Comparison of ENCODE assay signal across 32 cellular contexts in genomic region chr14:59238242-59238641, GRCh38. TPM values are rescaled to one million over a fixed set of nuclear protein-coding genes. Genes with fewer than 3 reads are reported as not detected.
DNase-seq lines count a peak whose midpoint lies in the region; ATAC-seq and TF ChIP-seq lines count a peak whose summit lies in the region.
"Had no signal": no experiment of that assay in that cellular context is flagged by ENCODE, and none has a peak within 500 bp of the region (broad histone marks: within the 10 kb centered on the region; RNA-seq: fewer than 3 reads in every experiment).

No MANE protein-coding gene starts in this region.

- DNase-seq in SK-N-SH (peak; percentile 8), Right ventricle myocardium superior (no peak), OCI-M2 (lab: John Stamatoyannopoulos, UW; ENCODE audit: unreplicated experiment) (no peak), superior temporal gyrus (ENCODE audit: extremely low spot score) (no peak), HT-29 (ENCODE audit: low spot score) (no peak), pons (ENCODE audit: low spot score) (no peak)
- DNase-seq: activated CD4-positive, alpha-beta memory T cell treated with anti-CD3 and anti-CD28 coated beads, Interleukin-2, amount 10 ng/mL, durations not matched to agents 7 days and 5 days; activated CD4-positive, CD25-positive, alpha-beta regulatory T cell treated with anti-CD3 and anti-CD28 coated beads, Interleukin-2, amount 50 U/mL, for 72 hours; activated CD8-positive, alpha-beta memory T cell treated with anti-CD3 and anti-CD28 coated beads, Interleukin-2, amount 50 U/mL, for 48 hours; activated naive CD4-positive, alpha-beta T cell treated with anti-CD3 and anti-CD28 coated beads, Interleukin-2, amount 10 ng/mL, durations not matched to agents 7 days and 5 days; AML-193; CD4-positive, alpha-beta T cell; cortex of kidney; effector memory CD8-positive, alpha-beta T cell; EL; foreskin keratinocyte; GM23248; Karpas-422; left cardiac atrium; naive thymus-derived CD8-positive, alpha-beta T cell; NCI-H526 treated with DMSO at 0.1 percent for 48 hours; stimulated activated CD4-positive, alpha-beta T cell treated with anti-CD3 and anti-CD28 coated beads, Interleukin-4, amount 100 ng/mL, for 24 hours; T-helper 1 cell had no signal

- H3K9me2 ChIP-seq in SK-N-SH: no peaks in the 10 kb centered on the region

- H3K79me2 ChIP-seq in SK-N-SH (ENCODE audit: insufficient read depth): peaks cover 16% of the 10 kb centered on the region

- no peak overlapping the region for H3K4me2 ChIP-seq in SK-N-SH

- POLR2A ChIA-PET in SK-N-SH (lab: Yijun Ruan, JAX): no interaction called here

- H3K36me3 ChIP-seq in SK-N-SH (replicated peaks in 1 of 2; ENCODE audit: control insufficient read depth in 1 of 2, insufficient read depth in 2 of 2, low read length in 1 of 2) (no peaks in the 10 kb centered on the region), muscle layer of colon (ENCODE audit: insufficient read depth, low read length) (no peaks in the 10 kb centered on the region)
- H3K36me3 ChIP-seq: breast epithelium, SJSA1, suprapubic skin had no signal

- TF ChIP-seq CTCF in SK-N-SH (IDR thresholded peaks at IDR 0.05): no peak

- H3K27ac ChIP-seq in SK-N-SH (ENCODE audit: low read depth in 2 of 2, low read length in 1 of 2): peak overlapping the region in 1 of 2 experiments; percentile 47; a peak in 2 of 4 replicates
- peak overlapping the region; percentile 45 for H3K27ac ChIP-seq in muscle layer of colon (ENCODE audit: low read depth, low read length)
- H3K27ac ChIP-seq: breast epithelium, foreskin keratinocyte, GM23248, HL-60, SJSA1, suprapubic skin had no signal

- H3K27me3 ChIP-seq in SK-N-SH (ENCODE audit: insufficient read depth) (no peaks in the 10 kb centered on the region), muscle layer of colon (ENCODE audit: control insufficient read depth in 1 of 2, insufficient read depth in 2 of 2, low read length in 2 of 2) (no peaks in the 10 kb centered on the region)
- H3K27me3 ChIP-seq: breast epithelium, foreskin keratinocyte, SJSA1, suprapubic skin had no signal

- CTCF ChIA-PET in SK-N-SH (lab: Yijun Ruan, JAX): interaction anchor here (1.5 kb wide), 1 partner anchor 48 kb away, joined by 6 read pairs; no protein-coding TSS in a partner anchor

- no peak for TF ChIP-seq EP300 in SK-N-SH (IDR thresholded peaks at IDR 0.05; ENCODE audit: borderline replicate concordance in 1 of 2, low read depth in 1 of 2, low read length in 1 of 2)

- H3K9me3 ChIP-seq in SK-N-SH: no peaks in the 10 kb centered on the region
- no peaks in the 10 kb centered on the region for H3K9me3 ChIP-seq in muscle layer of colon (ENCODE audit: low read length)
- H3K9me3 ChIP-seq: breast epithelium, SJSA1, suprapubic skin had no signal

- no peaks in the 10 kb centered on the region for H4K20me1 ChIP-seq in SK-N-SH (ENCODE audit: insufficient read depth)

- peaks cover 0 to 15% of the 10 kb centered on the region in 2 experiments; a peak in 2 of 4 replicates for H3K4me1 ChIP-seq in SK-N-SH (ENCODE audit: control insufficient read depth in 1 of 2, insufficient read depth in 2 of 2, low read depth in 1 of 2, low read length in 1 of 2)
- H3K4me1 ChIP-seq in muscle layer of colon (ENCODE audit: insufficient read depth, low read length): peaks cover 49% of the 10 kb centered on the region
- H3K4me1 ChIP-seq: breast epithelium had no signal

- intact Hi-C loops in Right ventricle myocardium superior (cut with DNase I): no loop called here

- WGBS in SK-N-SH (ENCODE audit: low lambda C conversion rate): 84% methylated on average over 5 of the region's 5 CpGs

- H2AFZ ChIP-seq in SK-N-SH (ENCODE audit: low read depth): no peak overlapping the region
- H2AFZ ChIP-seq: GM23248 had no signal

- no peaks in the 10 kb centered on the region for H3F3A ChIP-seq in SK-N-SH (replicated peaks; ENCODE audit: insufficient read depth)

- TF ChIP-seq RAD21 in SK-N-SH (IDR thresholded peaks at IDR 0.05; ENCODE audit: low read length): no peak

- ATAC-seq in SK-N-SH treated with all-trans-retinoic acid at 6 μM for 48 hours (no peak), Right ventricle myocardium superior (ENCODE audit: poor library complexity) (peak; percentile 31)
- ATAC-seq: effector memory CD8-positive, alpha-beta T cell; foreskin keratinocyte; GM12878; HepG2; naive thymus-derived CD8-positive, alpha-beta T cell; stimulated activated memory B cell treated with anti-CD40 and anti-IgM and Interleukin-4, amounts not matched to agents 10 μg/mL and 1 μg/mL and 100 μg/mL, for 72 hours had no signal

- H3K4me3 ChIP-seq in SK-N-SH (ENCODE audit: low read depth in 2 of 2, low read length in 1 of 2) (no peak overlapping the region), muscle layer of colon (ENCODE audit: low read depth in 1 of 2, low read length in 2 of 2) (no peak overlapping the region)
- H3K4me3 ChIP-seq: breast epithelium, GM12878, GM23248, SJSA1, suprapubic skin had no signal

- H3K9ac ChIP-seq in SK-N-SH (no peak overlapping the region), muscle layer of colon (ENCODE audit: low read length) (no peak overlapping the region)
- H3K9ac ChIP-seq: GM23248 had no signal

TF ChIP-seq in SK-N-SH, 30 proteins besides CTCF, POLR2A, EP300 and RAD21:
- TF ChIP-seq NRF1 (IDR thresholded peaks at IDR 0.05; ENCODE audit: low read depth, low read length) (no peak), FOXJ3 (CRISPR knock-in tag; IDR thresholded peaks at IDR 0.05) (no peak), ELF1 (IDR thresholded peaks at IDR 0.05) (no peak), EZH2phosphoT487 (IDR thresholded peaks at IDR 0.05; ENCODE audit: borderline replicate concordance, low read depth) (no peak), TAF1 (IDR thresholded peaks at IDR 0.05; ENCODE audit: borderline replicate concordance, low read depth, low read length) (no peak), JUND (IDR thresholded peaks at IDR 0.05) (no peak), RFX5 (IDR thresholded peaks at IDR 0.05; ENCODE audit: low read length) (no peak), MEF2A (IDR thresholded peaks at IDR 0.05; ENCODE audit: borderline replicate concordance, low read depth) (no peak), RXRA (IDR thresholded peaks at IDR 0.05; ENCODE audit: borderline replicate concordance, low read depth) (no peak), NFIC (IDR thresholded peaks at IDR 0.05; ENCODE audit: borderline replicate concordance) (no peak), GATA2 (CRISPR knock-in tag; IDR thresholded peaks at IDR 0.05) (no peak), POLR2AphosphoS5 (IDR thresholded peaks at IDR 0.05; ENCODE audit: low read depth, low read length) (no peak)

TF ChIP-seq in SK-N-SH treated with all-trans-retinoic acid at 6 μM for 48 hours, 23 proteins besides CTCF, POLR2A, EP300 and RAD21 (continues in another document):
- TF ChIP-seq CSRNP3 (CRISPR knock-in tag; IDR thresholded peaks at IDR 0.05) (no peak), RARB (CRISPR knock-in tag; IDR thresholded peaks at IDR 0.05) (no peak), SNAI2 (CRISPR knock-in tag; IDR thresholded peaks at IDR 0.05) (no peak), PATZ1 (CRISPR knock-in tag; IDR thresholded peaks at IDR 0.05; ENCODE audit: borderline replicate concordance) (no peak), CREB5 (CRISPR knock-in tag; IDR thresholded peaks at IDR 0.05; ENCODE audit: low read depth) (no peak), ZFP3 (CRISPR knock-in tag; IDR thresholded peaks at IDR 0.05) (no peak), ZNF70 (CRISPR knock-in tag; IDR thresholded peaks at IDR 0.05) (no peak), TOX (CRISPR knock-in tag; IDR thresholded peaks at IDR 0.05; ENCODE audit: borderline replicate concordance) (no peak), ZFP30 (CRISPR knock-in tag; IDR thresholded peaks at IDR 0.05) (no peak), ZNF8 (CRISPR knock-in tag; IDR thresholded peaks at IDR 0.05) (no peak)

RNA-seq across cellular contexts. Expression of gene DAAM1, which starts 49.8 kb away (rescaled TPM):
- polyA plus RNA-seq in SK-N-SH (2012; rRNA removed): 5.1 and 5.5 TPM in 2 replicates
- polyA plus RNA-seq in SK-N-SH (2012; cell fraction: cytosol; rRNA removed): 5.0 and 10.1 TPM in 2 replicates
- polyA plus RNA-seq in SK-N-SH (2012; cell fraction: nucleus; rRNA removed): 7.0 and 10.8 TPM in 2 replicates
- 104 TPM for total RNA-seq in Right ventricle myocardium superior
- total RNA-seq in HT-29 (2014; rRNA removed; shearing (Covaris generic)): 2.6 and 8.5 TPM in 2 replicates

Comparison
In these comparisons a context has a peak if more than half of its experiments do, and no peak if none do; other contexts are left out.
1. RNA of gene DAAM1, which starts 49.8 kb away (total RNA-seq): 104 TPM in Right ventricle myocardium superior (single experiment); 2.6 to 8.5 TPM in HT-29; every median in the first group is over 10 times any median in the second.